ENCODE assay signal across 22 cellular contexts in the genomic region with DNA sequence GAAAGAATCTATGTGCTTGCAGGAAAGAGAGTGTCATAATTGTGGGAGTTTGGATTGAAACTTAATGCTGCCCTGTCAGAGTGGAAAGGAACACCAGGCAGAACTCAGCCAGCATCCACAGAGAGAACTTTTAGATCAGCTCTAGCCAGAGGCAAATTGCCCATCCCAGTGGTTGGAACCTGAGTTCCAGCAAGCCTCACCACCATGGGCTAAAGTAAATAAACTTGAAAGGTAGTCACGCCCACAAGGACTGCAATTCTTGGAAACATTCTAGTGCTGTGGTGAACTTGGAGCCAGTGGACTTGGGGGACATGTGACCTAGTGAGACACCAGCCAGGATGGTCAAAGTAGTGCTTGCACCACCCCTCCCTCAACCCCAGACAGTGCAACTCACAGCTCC.
DNase-seq lines count a peak whose midpoint lies in the region; ATAC-seq, FAIRE-seq and TF ChIP-seq lines count a peak whose summit lies in the region.
"Had no signal": no experiment of that assay in that cellular context is flagged by ENCODE, and none has a peak within 500 bp of the region (broad histone marks: within the 10 kb centered on the region; RNA-seq: fewer than 3 reads in every experiment).

No MANE protein-coding gene starts in this region.

- DNase-seq in OCI-M1 (lab: John Stamatoyannopoulos, UW): peak; percentile 23
- DNase-seq in astrocyte (ENCODE audit: low read depth): peak; percentile 1
- DNase-seq in mammary epithelial cell: peak; percentile 0
- DNase-seq in renal cortical epithelial cell (ENCODE audit: low read depth): peak; percentile 25
- DNase-seq in mucosa of descending colon: no peak
- no peak for DNase-seq in MV-4-11 (lab: John Stamatoyannopoulos, UW)
- no peak for DNase-seq in NCI-H446 (lab: John Stamatoyannopoulos, UW)
- DNase-seq: ACHN; BE2C; C1 segment of cervical spinal cord; CD4-positive, CD25-positive, alpha-beta regulatory T cell; CD8-positive, alpha-beta memory T cell; COR-L47; DMS 273 treated with DMSO at 0.1 percent for 48 hours; DMS53; DND-41; EL; GOT3; H9 had no signal

- no peaks in the 10 kb centered on the region for H3K9me3 Mint-ChIP-seq in astrocyte (ENCODE audit: unreplicated experiment)

- no peak overlapping the region for H3K4me3 ChIP-seq in astrocyte (ENCODE audit: insufficient read depth, low read depth, low read length)
- no peak overlapping the region for H3K4me3 ChIP-seq in mammary epithelial cell (replicated peaks in 1 of 3; ENCODE audit: insufficient read depth in 1 of 3, low read depth in 2 of 3, low read length in 3 of 3)
- no peak overlapping the region for H3K4me3 ChIP-seq in mucosa of descending colon
- H3K4me3 ChIP-seq: GM12878 had no signal

- no peak for ATAC-seq in mucosa of descending colon
- ATAC-seq: GM12878 had no signal

- FAIRE-seq in astrocyte (lab: Jason Lieb, UNC): no peak
- FAIRE-seq: A204.1, GM12878, GM19239 had no signal

- H3K79me2 ChIP-seq in astrocyte (ENCODE audit: insufficient read depth, low read length): no peaks in the 10 kb centered on the region
- no peaks in the 10 kb centered on the region for H3K79me2 ChIP-seq in mammary epithelial cell (ENCODE audit: insufficient read depth, low read length)

- no TSS peak for BruUV-seq in mammary epithelial cell (replicated peaks; lab: Mats Ljungman, UMichigan)

- WGBS in mammary epithelial cell (ENCODE audit: low coverage, missing lambda C conversion rate): no CpG with 5 or more reads among the region's 1 CpG

- H3K27me3 ChIP-seq in astrocyte (ENCODE audit: insufficient read depth, low read length): no peaks in the 10 kb centered on the region
- H3K27me3 ChIP-seq in mammary epithelial cell (ENCODE audit: insufficient read depth, low read length): peaks cover 2% of the 10 kb centered on the region
- H3K27me3 ChIP-seq: BE2C had no signal

- no peak overlapping the region for H3K27ac Mint-ChIP-seq in astrocyte (ENCODE audit: unreplicated experiment)
- H3K27ac Mint-ChIP-seq: CD4-positive, CD25-positive, alpha-beta regulatory T cell; CD8-positive, alpha-beta memory T cell; H9 had no signal

- in situ Hi-C loops in mammary epithelial cell (cut with MboI; ENCODE audit: low sequenced_read_pairs in 2 of 2): no loop called here

- no peak overlapping the region for H3K4me3 Mint-ChIP-seq in astrocyte (ENCODE audit: unreplicated experiment)
- H3K4me3 Mint-ChIP-seq: CD4-positive, CD25-positive, alpha-beta regulatory T cell; CD8-positive, alpha-beta memory T cell; H9 had no signal

- H4K20me1 ChIP-seq in astrocyte (ENCODE audit: insufficient read depth, low read length) (no peaks in the 10 kb centered on the region), mammary epithelial cell (ENCODE audit: insufficient read depth, low read length) (no peaks in the 10 kb centered on the region)

- H2AFZ ChIP-seq in astrocyte (ENCODE audit: low read depth, low read length) (no peak overlapping the region), mammary epithelial cell (ENCODE audit: low read depth, low read length) (no peak overlapping the region)

- no peak for TF ChIP-seq CTCF in astrocyte (IDR thresholded peaks at IDR 0.05; ENCODE audit: insufficient read depth, low read depth, low read length)
- TF ChIP-seq CTCF in mammary epithelial cell (conservative IDR thresholded peaks at IDR 0.05 in 1 of 2, IDR thresholded peaks at IDR 0.05 in 1 of 2; ENCODE audit: extremely low read depth in 1 of 2, insufficient read depth in 1 of 2, low read depth in 1 of 2, low read length in 2 of 2): no peak
- no peak for TF ChIP-seq CTCF in mucosa of descending colon (IDR thresholded peaks at IDR 0.05)

- H3K9me3 ChIP-seq in astrocyte (ENCODE audit: insufficient read depth, low read depth, low read length) (no peaks in the 10 kb centered on the region), mammary epithelial cell (replicated peaks; ENCODE audit: insufficient read depth, low read length) (no peaks in the 10 kb centered on the region), mucosa of descending colon (no peaks in the 10 kb centered on the region)
- H3K9me3 ChIP-seq: BE2C had no signal

- no peak overlapping the region for H3K4me2 ChIP-seq in astrocyte (ENCODE audit: low read length)
- H3K4me2 ChIP-seq in mammary epithelial cell (ENCODE audit: insufficient read depth, low read depth, low read length): no peak overlapping the region

- no peak overlapping the region for H3K9ac ChIP-seq in astrocyte (ENCODE audit: low read length)
- H3K9ac ChIP-seq in mammary epithelial cell (ENCODE audit: insufficient read depth, low read length): no peak overlapping the region

- H3K4me1 ChIP-seq in astrocyte (ENCODE audit: insufficient read depth, low read length) (no peaks in the 10 kb centered on the region), mammary epithelial cell (ENCODE audit: insufficient read depth, low read length) (no peaks in the 10 kb centered on the region), mucosa of descending colon (ENCODE audit: low read depth) (no peaks in the 10 kb centered on the region)
- H3K4me1 ChIP-seq: BE2C had no signal

- H3K36me3 Mint-ChIP-seq in astrocyte (ENCODE audit: low read depth, unreplicated experiment): no peaks in the 10 kb centered on the region
- H3K36me3 Mint-ChIP-seq: CD4-positive, CD25-positive, alpha-beta regulatory T cell; CD8-positive, alpha-beta memory T cell had no signal

- H3K4me1 Mint-ChIP-seq in astrocyte (ENCODE audit: low read depth, unreplicated experiment): no peaks in the 10 kb centered on the region
- H3K4me1 Mint-ChIP-seq: CD4-positive, CD25-positive, alpha-beta regulatory T cell; CD8-positive, alpha-beta memory T cell; H9 had no signal

- H3K36me3 ChIP-seq in astrocyte (ENCODE audit: insufficient read depth, low read length) (no peaks in the 10 kb centered on the region), mammary epithelial cell (ENCODE audit: insufficient read depth, low read length) (no peaks in the 10 kb centered on the region), mucosa of descending colon (ENCODE audit: low read depth) (no peaks in the 10 kb centered on the region)
- H3K36me3 ChIP-seq: BE2C had no signal

- peaks cover 2% of the 10 kb centered on the region for H3K27me3 Mint-ChIP-seq in astrocyte (ENCODE audit: low read depth, unreplicated experiment)
- H3K27me3 Mint-ChIP-seq: CD4-positive, CD25-positive, alpha-beta regulatory T cell; CD8-positive, alpha-beta memory T cell had no signal

- H3K27ac ChIP-seq in astrocyte (ENCODE audit: low read depth, low read length) (no peak overlapping the region), mammary epithelial cell (ENCODE audit: insufficient read depth, low read depth, low read length) (no peak overlapping the region)

- intact Hi-C loops in mammary epithelial cell (cut with micrococcal nuclease) (no loop called here), mucosa of descending colon (cut with DNase I, micrococcal nuclease) (no loop called here)

- dilution Hi-C loops in mammary epithelial cell (cut with HindIII; ENCODE audit: low sequenced_read_pairs): no loop called here

- CTCF ChIA-PET in mammary epithelial cell (lab: Charles Lee; ENCODE audit: low non-redundant PET): no interaction called here

Comparison
In these comparisons a context has a peak if more than half of its experiments do, and no peak if none do; other contexts are left out.
1. DNase-seq: peak in OCI-M1 (single experiment), astrocyte (single experiment), mammary epithelial cell (single experiment) and renal cortical epithelial cell (single experiment); none in mucosa of descending colon (0 of 3), MV-4-11 (single experiment) and NCI-H446 (0 of 2).